Comparison of ENCODE assay signal across 22 cellular contexts in genomic region chr5:157907479-157907878, GRCh38. TPM values are rescaled to one million over a fixed set of nuclear protein-coding genes. Genes with fewer than 3 reads are reported as not detected.
DNase-seq lines count a peak whose midpoint lies in the region; ATAC-seq, FAIRE-seq and TF ChIP-seq lines count a peak whose summit lies in the region.
"Had no signal": no experiment of that assay in that cellular context is flagged by ENCODE, and none has a peak within 500 bp of the region (broad histone marks: within the 10 kb centered on the region; RNA-seq: fewer than 3 reads in every experiment).

No MANE protein-coding gene starts in this region.

- H3K9ac ChIP-seq in K562 (ENCODE audit: insufficient read depth in 1 of 2, low read depth in 2 of 2, low read length in 2 of 2), result no peak overlapping the region
- H3K9ac ChIP-seq: BLaER1 had no signal

- H3K4me1 Mint-ChIP-seq in CD8-positive, alpha-beta memory T cell, result no peaks in the 10 kb centered on the region
- H3K4me1 Mint-ChIP-seq: CD14-positive monocyte; CD4-positive, alpha-beta memory T cell; CD4-positive, CD25-positive, alpha-beta regulatory T cell had no signal

- H3K27ac ChIP-seq in OCI-LY7 (ENCODE audit: low read depth, low read length, poor library complexity, severe bottlenecking) (no peak overlapping the region), K562 (ENCODE audit: extremely low read depth, low read depth, low read length) (no peak overlapping the region)
- H3K27ac ChIP-seq in CD8-positive, alpha-beta memory T cell (ENCODE audit: low read depth, low read length), result no peak overlapping the region
- H3K27ac ChIP-seq: BLaER1 had no signal

- H3K36me3 ChIP-seq in OCI-LY7 (ENCODE audit: insufficient read depth, low read length), result no peaks in the 10 kb centered on the region
- no peaks in the 10 kb centered on the region for H3K36me3 ChIP-seq in K562 (ENCODE audit: control insufficient read depth, insufficient read depth, low read length)
- no peaks in the 10 kb centered on the region for H3K36me3 ChIP-seq in CD8-positive, alpha-beta memory T cell (ENCODE audit: insufficient read depth, low read length)
- H3K36me3 ChIP-seq: BE2C, BLaER1 had no signal

- H2AFZ ChIP-seq in OCI-LY7 (ENCODE audit: low read length), result 0 out of 2 replicates have a peak overlapping the region, but pooled peaks have one; percentile 2
- no peak overlapping the region for H2AFZ ChIP-seq in K562 (ENCODE audit: low read depth, low read length)

- DNase-seq in OCI-LY7 (ENCODE audit: low spot score), result no peak
- no peak for DNase-seq in K562 (ENCODE audit: extremely low read depth in 1 of 4, low spot score in 3 of 4)
- DNase-seq in CD8-positive, alpha-beta memory T cell, result no peak
- no peak for DNase-seq in activated naive CD4-positive, alpha-beta T cell treated with Interleukin-2 at 50 U/mL for 16 hours
- DNase-seq: 8988T; ACHN; BE2C; C1 segment of cervical spinal cord; Caco-2; Calu3; CD4-positive, alpha-beta memory T cell; CD4-positive, CD25-positive, alpha-beta regulatory T cell; DMS79 treated with DMSO at 0.1 percent for 48 hours; GF-D8 had no signal

- peaks cover 37% of the 10 kb centered on the region for H3K4me1 ChIP-seq in OCI-LY7 (ENCODE audit: insufficient read depth, low read length, poor library complexity, severe bottlenecking)
- H3K4me1 ChIP-seq in K562 (replicated peaks in 1 of 2; ENCODE audit: control insufficient read depth in 2 of 2, insufficient read depth in 2 of 2, low read length in 2 of 2), result peaks cover 0 to 9% of the 10 kb centered on the region in 2 experiments; a peak in 2 of 5 replicates
- H3K4me1 ChIP-seq in CD8-positive, alpha-beta memory T cell (ENCODE audit: insufficient read depth, low read length), result no peaks in the 10 kb centered on the region
- H3K4me1 ChIP-seq: BE2C, Caco-2 had no signal

- H3K4me2 ChIP-seq in OCI-LY7 (ENCODE audit: low read length) (no peak overlapping the region), K562 (ENCODE audit: insufficient read depth, low read length) (no peak overlapping the region)
- H3K4me2 ChIP-seq: BLaER1 had no signal

- intact Hi-C loops in OCI-LY7 (cut with micrococcal nuclease; ENCODE audit: unreplicated experiment) (no loop called here), K562 (cut with micrococcal nuclease) (no loop called here)

- no peak for FAIRE-seq in K562 (lab: Jason Lieb, UNC)
- FAIRE-seq: A204.1, D721Med, G401.6, GM12891, GM19239 had no signal

- CTCF ChIA-PET in OCI-LY7 (lab: Charles Lee; ENCODE audit: unreplicated experiment), result no interaction called here
- CTCF ChIA-PET in K562 (lab: Yijun Ruan, JAX; ENCODE audit: low intra/inter-chr PET ratio), result no interaction called here
- CTCF ChIA-PET in CD8-positive, alpha-beta memory T cell (lab: Charles Lee), result no interaction called here

- no peaks in the 10 kb centered on the region for H3K36me3 Mint-ChIP-seq in CD8-positive, alpha-beta memory T cell
- H3K36me3 Mint-ChIP-seq: CD14-positive monocyte; CD4-positive, alpha-beta memory T cell; CD4-positive, CD25-positive, alpha-beta regulatory T cell had no signal

- H3K27me3 Mint-ChIP-seq in CD8-positive, alpha-beta memory T cell, result peaks cover 5 to 9% of the 10 kb centered on the region in 2 donors

- in situ Hi-C loops in K562 (cut with MboI), result no loop called here

- no peak for TF ChIP-seq CTCF in OCI-LY7 (conservative IDR thresholded peaks at IDR 0.05; ENCODE audit: low read length)
- no peak for TF ChIP-seq CTCF in K562 (IDR thresholded peaks at IDR 0.05 in 2 of 3, conservative IDR thresholded peaks at IDR 0.05 in 1 of 3; ENCODE audit: insufficient read depth in 2 of 3, low read depth in 1 of 3, low read length in 3 of 3)

- peak overlapping the region in 1 of 8 donors; percentile 29 for H3K27ac Mint-ChIP-seq in CD8-positive, alpha-beta memory T cell
- H3K27ac Mint-ChIP-seq: CD14-positive monocyte; CD4-positive, CD25-positive, alpha-beta regulatory T cell had no signal

- no peak overlapping the region for H3K4me3 Mint-ChIP-seq in CD8-positive, alpha-beta memory T cell
- H3K4me3 Mint-ChIP-seq: CD14-positive monocyte; CD4-positive, alpha-beta memory T cell; CD4-positive, CD25-positive, alpha-beta regulatory T cell had no signal

- TF ChIP-seq POLR2A in K562 (conservative IDR thresholded peaks at IDR 0.05), result no peak

- H3K9me2 ChIP-seq in OCI-LY7 (ENCODE audit: insufficient read depth, low read length), result no peaks in the 10 kb centered on the region

- no peaks in the 10 kb centered on the region for H3K9me3 Mint-ChIP-seq in CD8-positive, alpha-beta memory T cell
- H3K9me3 Mint-ChIP-seq: CD4-positive, CD25-positive, alpha-beta regulatory T cell had no signal

- no peak for ATAC-seq in K562
- no peak for ATAC-seq in GM19395 (IDR thresholded peaks at IDR 0.05; ENCODE audit: unreplicated experiment)

- no peak for TF ChIP-seq EP300 in K562 (IDR thresholded peaks at IDR 0.05; ENCODE audit: low read length)

- no peaks in the 10 kb centered on the region; a peak in 1 of 5 replicates for H3K27me3 ChIP-seq in K562 (ENCODE audit: control insufficient read depth in 2 of 2, insufficient read depth in 2 of 2, low read length in 2 of 2)
- no peaks in the 10 kb centered on the region for H3K27me3 ChIP-seq in CD8-positive, alpha-beta memory T cell (ENCODE audit: insufficient read depth, low read length, poor library complexity, severe bottlenecking)
- H3K27me3 ChIP-seq: BE2C, BLaER1 had no signal

- POLR2A ChIA-PET in OCI-LY7 (lab: Charles Lee) (interaction anchor here (0.6 to 1.0 kb wide), 6 partner anchors 16 to 909 kb away, joined by 3 to 6 read pairs (median 4); no protein-coding TSS in a partner anchor), K562 (lab: Yijun Ruan, JAX) (no interaction called here)
- POLR2A ChIA-PET in CD8-positive, alpha-beta memory T cell (lab: Charles Lee), result no interaction called here

- H3K4me3 ChIP-seq in OCI-LY7 (ENCODE audit: low read depth, low read length, poor library complexity, severe bottlenecking) (no peak overlapping the region), K562 (no peak overlapping the region)
- no peak overlapping the region for H3K4me3 ChIP-seq in CD8-positive, alpha-beta memory T cell (ENCODE audit: low read length)
- H3K4me3 ChIP-seq: BLaER1 had no signal

- no peak for TF ChIP-seq RAD21 in K562 (CRISPR knock-in tag; conservative IDR thresholded peaks at IDR 0.05 in 1 of 2, IDR thresholded peaks at IDR 0.05 in 1 of 2)

- WGBS in K562 (ENCODE audit: insufficient coverage, low coverage, missing lambda C conversion rate), result 11% methylated on average over 3 of the region's 3 CpGs

- no peaks in the 10 kb centered on the region for H3K9me3 ChIP-seq in OCI-LY7 (ENCODE audit: low read length)
- no peaks in the 10 kb centered on the region for H3K9me3 ChIP-seq in K562 (replicated peaks; ENCODE audit: control insufficient read depth, insufficient read depth, low read depth, low read length)
- no peaks in the 10 kb centered on the region for H3K9me3 ChIP-seq in CD8-positive, alpha-beta memory T cell (ENCODE audit: low read length)
- H3K9me3 ChIP-seq: BE2C, BLaER1, Caco-2 had no signal

- H3K9me1 ChIP-seq in K562 (ENCODE audit: control insufficient read depth, insufficient read depth, low read length), result no peaks in the 10 kb centered on the region

- H4K20me1 ChIP-seq in OCI-LY7 (ENCODE audit: insufficient read depth, low read length), result no peaks in the 10 kb centered on the region
- H4K20me1 ChIP-seq in K562 (replicated peaks; ENCODE audit: control insufficient read depth, insufficient read depth, low read length), result no peaks in the 10 kb centered on the region
- H4K20me1 ChIP-seq: BLaER1 had no signal

- no TSS peak for BruUV-seq in OCI-LY7 (replicated peaks; lab: Mats Ljungman, UMichigan)
- BruUV-seq in K562 (replicated peaks; lab: Mats Ljungman, UMichigan), result no TSS peak

- H3K79me2 ChIP-seq in OCI-LY7 (ENCODE audit: insufficient read depth, low read depth, low read length), result no peaks in the 10 kb centered on the region
- no peaks in the 10 kb centered on the region for H3K79me2 ChIP-seq in K562 (ENCODE audit: control insufficient read depth, insufficient read depth, low read length)

RNA-seq across cellular contexts. Expression of gene CLINT1, which starts 48.5 kb away (rescaled TPM):
- total RNA-seq in OCI-LY7 (2014; rRNA removed; shearing (Covaris generic)), result 86.1 and 107 TPM in 2 replicates
- total RNA-seq in OCI-LY7 (2022), result 120 and 135 TPM in 2 replicates
- 50.5 and 114 TPM in 2 replicates for total RNA-seq in K562 (2011; cell fraction: chromatin; rRNA removed; ENCODE audit: low replicate concordance)
- total RNA-seq in K562 (2011; cell fraction: nucleolus; rRNA removed), result 35.4 and 43.6 TPM in 2 replicates
- 53.7 and 70.5 TPM in 2 replicates for total RNA-seq in K562 (2011; cell fraction: nucleoplasm; rRNA removed)
- total RNA-seq in K562 (2014; rRNA removed), result 47.5 and 62.6 TPM in 2 replicates
- total RNA-seq in K562 (2014; rRNA removed; fragmentation: Illumina TruSeq; extraction: Trizol), result 72.9 and 76.9 TPM in 2 replicates
- 66.7 and 71.4 TPM in 2 replicates for total RNA-seq in K562 (2015; rRNA removed; fragmentation: Illumina TruSeq; extraction: Trizol)
- total RNA-seq in K562 (2021), result 70.4 and 73.2 TPM in 2 replicates
- polyA plus RNA-seq in K562 (2011; rRNA removed), result 125 and 162 TPM in 2 replicates
- 198 and 220 TPM in 2 replicates for polyA plus RNA-seq in K562 (2011; cell fraction: cytosol; rRNA removed)
- polyA plus RNA-seq in K562 (2011; cell fraction: nucleus; rRNA removed), result 189 and 225 TPM in 2 replicates
- polyA plus RNA-seq in K562 (2012), result 65.5 and 75.7 TPM in 2 replicates
- 104 and 120 TPM in 2 replicates for polyA plus RNA-seq in K562 (2014; fragmentation: Illumina TruSeq; extraction: Trizol)
- polyA plus RNA-seq in K562 (2014; fragmentation: Nextera tagmentation; extraction: Ambion mirVana), result 10 to 100 TPM; 23.6 to 24.5 TPM
- polyA plus RNA-seq in K562 (2014; rRNA removed), result 69.5 and 78.9 TPM in 2 replicates
- 178 and 195 TPM in 2 replicates for polyA minus RNA-seq in K562 (2011; rRNA and poly(A)+ RNA removed)
- 78.4 and 91.4 TPM in 2 replicates for polyA minus RNA-seq in K562 (2011; cell fraction: cytosol; rRNA and poly(A)+ RNA removed)
- polyA minus RNA-seq in K562 (2011; cell fraction: nucleus; rRNA and poly(A)+ RNA removed), result 36.9 and 68.3 TPM in 2 replicates
- 10 to 100 TPM; 72.3 to 73.1 TPM for total RNA-seq in CD8-positive, alpha-beta memory T cell
- polyA plus RNA-seq in CD8-positive, alpha-beta memory T cell, result 91.1 TPM
